Comparison of ENCODE assay signal across 19 cellular contexts in the genomic region with DNA sequence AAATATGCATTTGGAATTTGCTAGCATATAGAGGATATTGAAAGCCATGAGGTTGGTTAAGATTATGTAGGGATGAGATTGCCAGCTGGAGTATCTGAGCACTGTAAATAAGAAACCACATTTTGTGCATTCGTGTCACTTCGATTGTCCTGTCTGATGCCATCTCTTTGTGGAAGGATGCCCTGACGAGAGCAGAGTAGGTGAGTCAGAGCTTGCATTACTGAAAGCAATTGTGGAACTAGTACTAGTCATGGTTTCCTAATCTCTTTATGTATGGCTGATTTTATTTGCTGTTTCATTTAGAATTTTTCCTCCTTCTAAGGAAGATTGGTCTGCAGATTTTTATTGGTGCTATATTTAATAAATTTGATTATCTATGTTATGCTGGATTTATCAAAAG.
A peak's percentile ranks its signal among the peaks of the same experiment; 100 is the strongest.
DNase-seq lines count a peak whose midpoint lies in the region; ATAC-seq, FAIRE-seq and TF ChIP-seq lines count a peak whose summit lies in the region.
"Had no signal": no experiment of that assay in that cellular context is flagged by ENCODE, and none has a peak within 500 bp of the region (broad histone marks: within the 10 kb centered on the region; RNA-seq: fewer than 3 reads in every experiment).

No MANE protein-coding gene starts in this region.

- peaks cover 16% of the 10 kb centered on the region for H3K27me3 ChIP-seq in RWPE2 (ENCODE audit: insufficient read depth, poor library complexity, severe bottlenecking)

- no peaks in the 10 kb centered on the region for H3K4me1 ChIP-seq in RWPE2 (ENCODE audit: insufficient read depth, poor library complexity, severe bottlenecking)

- no peaks in the 10 kb centered on the region for H3K9me3 ChIP-seq in RWPE2 (ENCODE audit: severe bottlenecking)

- no peak overlapping the region for H3K27ac ChIP-seq in RWPE2 (ENCODE audit: poor library complexity, severe bottlenecking)

- H3K4me3 ChIP-seq in RWPE2 (ENCODE audit: severe bottlenecking) (no peak overlapping the region), fibroblast of pulmonary artery (replicated peaks; ENCODE audit: low read depth, low read length) (no peak overlapping the region)
- H3K4me3 ChIP-seq: GM23338 had no signal

- peak; percentile 46 for DNase-seq in EH (ENCODE audit: low read depth)
- DNase-seq in HTR-8/SVneo (ENCODE audit: insufficient read length, low spot score) = no peak
- DNase-seq in RWPE2 (ENCODE audit: low spot score) = no peak
- DNase-seq in fibroblast of pulmonary artery (ENCODE audit: low read depth) = peak; percentile 59
- DNase-seq in SKM-1 treated with dmso at 0.1 percent for 144 hours (lab: John Stamatoyannopoulos, UW; ENCODE audit: unreplicated experiment) = no peak
- no peak for DNase-seq in NCI-H774 (lab: John Stamatoyannopoulos, UW)
- no peak for DNase-seq in T1000 (lab: John Stamatoyannopoulos, UW)
- DNase-seq in NCI-H146 treated with DMSO at 0.1 percent for 48 hours (lab: John Stamatoyannopoulos, UW; ENCODE audit: unreplicated experiment) = no peak
- DNase-seq: GF-D8; NCI-H1417 treated with DMSO at 0.1 percent for 48 hours; NCI-H2081; NCI-H524 treated with DMSO at 0.1 percent for 48 hours; NK-92 treated with Interleukin-12 subunit alpha and Interleukin-12 subunit beta, amount 100 ng/mL, for 24 hours; OCI-M1; T-helper 17 cell had no signal

- H3K36me3 ChIP-seq in RWPE2 (ENCODE audit: low read depth) = no peaks in the 10 kb centered on the region

- TF ChIP-seq CTCF in RWPE2 (IDR thresholded peaks at IDR 0.05; ENCODE audit: poor library complexity, severe bottlenecking) (no peak), fibroblast of pulmonary artery (IDR thresholded peaks at IDR 0.05; ENCODE audit: low read length, missing control alignments) (no peak)

- peak; percentile 20 for FAIRE-seq in HTR-8/SVneo (lab: Jason Lieb, UNC)
- FAIRE-seq: HepG2 had no signal

- ATAC-seq in RWPE2 (ENCODE audit: low read depth) = peak; percentile 45; the same call in 2 of the 3 replicates
- ATAC-seq: GM23338, HepG2, Right ventricle myocardium inferior, SK-N-SH treated with all-trans-retinoic acid at 6 μM for 48 hours, T-helper 17 cell had no signal

Comparison
In these comparisons a context has a peak if more than half of its experiments do, and no peak if none do; other contexts are left out.
1. DNase-seq: peak in EH (single experiment) and fibroblast of pulmonary artery (single experiment); none in HTR-8/SVneo (single experiment), RWPE2 (single experiment), SKM-1 treated with dmso at 0.1 percent for 144 hours (single experiment), NCI-H774 (single experiment), T1000 (single experiment) and NCI-H146 treated with DMSO at 0.1 percent for 48 hours (single experiment).